8 cellular contexts compared by ENCODE assay signal in genomic region chr1:88935522-88936222, GRCh38. TPM values are rescaled to one million over a fixed set of nuclear protein-coding genes. Genes with fewer than 3 reads are reported as not detected.
A peak's percentile ranks its signal among the peaks of the same experiment; 100 is the strongest.
DNase-seq lines count a peak whose midpoint lies in the region; ATAC-seq and TF ChIP-seq lines count a peak whose summit lies in the region.

No MANE protein-coding gene starts in this region.

- peaks cover 79% of the 10 kb centered on the region for H3K36me3 ChIP-seq in lower lobe of right lung

- H3K27ac ChIP-seq in lower lobe of right lung = no peak overlapping the region

- H3K4me3 ChIP-seq in lower lobe of right lung = no peak overlapping the region

- H3K27me3 ChIP-seq in lower lobe of right lung (ENCODE audit: low read depth) = no peaks in the 10 kb centered on the region

- intact Hi-C loops in lower lobe of right lung (cut with DNase I) = no loop called here

- no peaks in the 10 kb centered on the region for H3K9me3 ChIP-seq in lower lobe of right lung

- ATAC-seq in GM21619 (IDR thresholded peaks at IDR 0.05; ENCODE audit: unreplicated experiment) (peak; percentile 51), lower lobe of right lung (peak; percentile 59 to 64), HG03571 (IDR thresholded peaks at IDR 0.05; ENCODE audit: unreplicated experiment) (no peak), HG03196 (IDR thresholded peaks at IDR 0.05; ENCODE audit: unreplicated experiment) (no peak)

- no peaks in the 10 kb centered on the region for H3K4me1 ChIP-seq in lower lobe of right lung

- in situ Hi-C loops in T47D (cut with HindIII; ENCODE audit: low pct_unique_long_range_greater_than_20kb, low sequenced_read_pairs) = no loop called here

- peak; percentile 74 for TF ChIP-seq CTCF in lower lobe of right lung (IDR thresholded peaks at IDR 0.05)

- DNase-seq in COLO829 (ENCODE audit: low spot score) (peak; percentile 16), NCI-H446 (lab: John Stamatoyannopoulos, UW) (peak; percentile 6 to 49), T47D (ENCODE audit: low read depth in 1 of 2, low spot score in 1 of 2) (peak; percentile 8 to 42), lower lobe of right lung (no peak)
- no peak for DNase-seq in activated effector memory CD4-positive, alpha-beta T cell treated with Interleukin-2 at 50 U/mL for 16 hours

RNA-seq across cellular contexts. Expression of gene GTF2B, which starts 44.3 kb away (rescaled TPM):
- total RNA-seq in lower lobe of right lung = 26.0 TPM

RNA-seq across cellular contexts. Expression of gene KYAT3, which starts 56.8 kb away (rescaled TPM):
- 20.6 TPM for total RNA-seq in lower lobe of right lung

RNA-seq across cellular contexts. Expression of gene RBMXL1, which starts 56.8 kb away (rescaled TPM):
- total RNA-seq in lower lobe of right lung = 19.6 TPM

Comparison
In these comparisons a context has a peak if more than half of its experiments do, and no peak if none do; other contexts are left out.
1. DNase-seq: peak in COLO829 (single experiment), NCI-H446 (2 of 2) and T47D (2 of 2); none in lower lobe of right lung (single experiment) and activated effector memory CD4-positive, alpha-beta T cell treated with Interleukin-2 at 50 U/mL for 16 hours (single experiment).
2. ATAC-seq: peak in GM21619 (single experiment) and lower lobe of right lung (2 of 2); none in HG03571 (single experiment) and HG03196 (single experiment).